Comparison of ENCODE assay signal across 28 cellular contexts in genomic region chr20:62986257-62986807, GRCh38. TPM values are rescaled to one million over a fixed set of nuclear protein-coding genes. Genes with fewer than 3 reads are reported as not detected.
"Had no signal": no experiment of that assay in that cellular context is flagged by ENCODE, and none has a peak within 500 bp of the region (broad histone marks: within the 10 kb centered on the region; RNA-seq: fewer than 3 reads in every experiment).

No MANE protein-coding gene starts in this region.

- H3K4me2 ChIP-seq: SK-N-SH had no signal

- H3K9ac ChIP-seq: SK-N-SH had no signal

- DNase-seq: activated CD4-positive, alpha-beta memory T cell treated with anti-CD3 and anti-CD28 coated beads for 36 hours; activated CD4-positive, alpha-beta T cell treated with anti-CD3 and anti-CD28 coated beads, Interleukin-2, amount 10 ng/mL, durations not matched to agents 7 days and 5 days; activated CD4-positive, CD25-positive, alpha-beta regulatory T cell treated with anti-CD3 and anti-CD28 coated beads, Interleukin-2, amount 50 U/mL, for 72 hours; activated CD8-positive, alpha-beta memory T cell treated with anti-CD3 and anti-CD28 coated beads for 24 hours; activated effector memory CD4-positive, alpha-beta T cell treated with anti-CD3 and anti-CD28 coated beads, Interleukin-2, amount 50 U/mL, for 16 hours; activated naive CD4-positive, alpha-beta T cell treated with Interleukin-2 at 50 U/mL for 16 hours; activated T-cell treated with anti-CD3 and anti-CD28 coated beads, Interleukin-2, amount 50 U/mL, for 4 hours; adrenal gland; central memory CD4-positive, alpha-beta T cell; KG1; NCI-H1048; NCI-H146; NCI-H187 treated with DMSO at 0.1 percent for 48 hours; NCI-H2081 treated with DMSO at 0.1 percent for 48 hours; NCI-H446; NCI-H524; Peyer's patch; Right ventricle myocardium superior; SJCRH30; SK-N-SH; T-helper 1 cell had no signal

- H3K9me3 ChIP-seq: adrenal gland, Peyer's patch, SJCRH30, SK-N-SH had no signal

- H3K36me3 ChIP-seq: adrenal gland, Peyer's patch, SJCRH30 had no signal

- ATAC-seq: activated naive CD4-positive, alpha-beta T cell treated with anti-CD3 and anti-CD28 coated beads, Interleukin-2, amount 50 U/mL, for 72 hours; activated T-cell treated with anti-CD3 and anti-CD28 coated beads, Interleukin-2, amount 50 U/mL, for 4 hours; WTC11 had no signal

- H3K27me3 ChIP-seq: Peyer's patch had no signal

- H3K36me3 Mint-ChIP-seq: activated CD4-positive, alpha-beta memory T cell treated with anti-CD3 and anti-CD28 coated beads for 36 hours; activated naive CD4-positive, alpha-beta T cell treated with anti-CD3 and anti-CD28 coated beads, Interleukin-2, amount 50 U/mL, for 72 hours; WTC11 had no signal

- H3K27ac Mint-ChIP-seq: activated CD4-positive, alpha-beta memory T cell treated with anti-CD3 and anti-CD28 coated beads for 36 hours; activated CD4-positive, alpha-beta T cell treated with anti-CD3 and anti-CD28 coated beads, Interleukin-2, amount 10 ng/mL, durations not matched to agents 7 days and 5 days; activated naive CD4-positive, alpha-beta T cell treated with anti-CD3 and anti-CD28 coated beads, Interleukin-2, amount 50 U/mL, for 72 hours; WTC11 had no signal

- H3K9me3 Mint-ChIP-seq: activated CD4-positive, alpha-beta memory T cell treated with anti-CD3 and anti-CD28 coated beads for 36 hours; activated CD4-positive, alpha-beta T cell treated with anti-CD3 and anti-CD28 coated beads, Interleukin-2, amount 10 ng/mL, durations not matched to agents 7 days and 5 days; activated naive CD4-positive, alpha-beta T cell treated with anti-CD3 and anti-CD28 coated beads, Interleukin-2, amount 50 U/mL, for 72 hours; activated T-cell treated with anti-CD3 and anti-CD28 coated beads, Interleukin-2, amount 50 U/mL, for 4 hours; WTC11 had no signal

- H3K4me1 ChIP-seq: adrenal gland, Peyer's patch had no signal

- H3K4me3 Mint-ChIP-seq: activated CD4-positive, alpha-beta memory T cell treated with anti-CD3 and anti-CD28 coated beads for 36 hours; activated CD4-positive, alpha-beta T cell treated with anti-CD3 and anti-CD28 coated beads, Interleukin-2, amount 10 ng/mL, durations not matched to agents 7 days and 5 days; activated T-cell treated with anti-CD3 and anti-CD28 coated beads, Interleukin-2, amount 50 U/mL, for 4 hours; WTC11 had no signal

- H3K27ac ChIP-seq: adrenal gland, Peyer's patch, RWPE1, SJCRH30 had no signal

- H3K4me3 ChIP-seq: adrenal gland, Peyer's patch, SJCRH30 had no signal

RNA-seq across cellular contexts. Expression of gene BHLHE23, which starts 20.4 kb away (rescaled TPM):
- total RNA-seq: activated CD4-positive, alpha-beta memory T cell treated with anti-CD3 and anti-CD28 coated beads for 36 hours; activated CD4-positive, alpha-beta T cell treated with anti-CD3 and anti-CD28 coated beads, Interleukin-2, amount 10 ng/mL, durations not matched to agents 7 days and 5 days; activated naive CD4-positive, alpha-beta T cell treated with anti-CD3 and anti-CD28 coated beads, Interleukin-2, amount 50 U/mL, for 72 hours; activated T-cell treated with anti-CD3 and anti-CD28 coated beads, Interleukin-2, amount 50 U/mL, for 4 hours; adrenal gland; bronchial epithelial cell; LHCN-M2; M059J; Peyer's patch; Right ventricle myocardium superior; SJCRH30; T-helper 2 cell treated with Interferon-gamma antibody and Interleukin-4, amounts not matched to agents 100 ng/mL and 5 ng/mL, for 36 hours had no signal
- polyA plus RNA-seq: adrenal gland, SK-N-SH had no signal

RNA-seq across cellular contexts. Expression of gene SLC17A9, which starts 33.8 kb away (rescaled TPM):
- total RNA-seq: LHCN-M2, M059J had no signal
- polyA plus RNA-seq: SK-N-SH had no signal
